ENCODE assay signal across 11 cellular contexts in the genomic region with DNA sequence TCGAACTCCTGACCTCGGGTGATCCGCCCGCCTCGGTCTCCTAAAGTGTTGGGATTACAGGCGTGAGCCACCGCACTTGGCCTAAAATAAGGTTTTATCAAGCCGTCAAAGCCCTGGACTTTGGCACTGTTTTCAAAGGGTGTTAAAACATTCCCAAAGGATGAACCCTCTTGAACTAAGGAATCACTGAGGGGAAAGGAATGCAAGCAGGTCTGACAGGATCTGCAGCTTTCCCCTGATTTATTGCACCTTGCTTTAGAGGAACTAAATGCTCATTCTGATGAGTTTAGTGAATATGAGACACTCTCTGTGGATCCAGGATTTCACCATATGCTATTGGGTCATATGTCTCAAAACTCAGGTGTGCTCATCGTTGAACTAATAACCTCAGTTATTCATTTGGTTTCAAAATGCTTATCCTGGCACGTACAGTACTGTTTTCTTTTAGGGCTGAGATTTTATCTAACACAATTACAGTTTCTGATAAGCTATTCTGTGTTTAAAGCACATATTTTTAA.
DNase-seq lines count a peak whose midpoint lies in the region; ATAC-seq and TF ChIP-seq lines count a peak whose summit lies in the region.
"Had no signal": no experiment of that assay in that cellular context is flagged by ENCODE, and none has a peak within 500 bp of the region (broad histone marks: within the 10 kb centered on the region; RNA-seq: fewer than 3 reads in every experiment).

No MANE protein-coding gene starts in this region.

- peak; percentile 77 for DNase-seq in DMS53 (lab: John Stamatoyannopoulos, UW)
- DNase-seq in M059J (ENCODE audit: low read depth) = peak; percentile 93
- DNase-seq in epithelial cell of esophagus (ENCODE audit: low read depth) = peak; percentile 99
- peak; percentile 85 for DNase-seq in mucosa of gallbladder (ENCODE audit: low spot score)
- DNase-seq in tibial nerve (ENCODE audit: low spot score in 2 of 2) = no peak
- DNase-seq in stimulated activated CD4-positive, alpha-beta T cell treated with anti-CD3 and anti-CD28 coated beads, Interleukin-4, amount 100 ng/mL, for 4 hours = no peak
- no peak for DNase-seq in NCI-H446 (lab: John Stamatoyannopoulos, UW)
- DNase-seq: activated CD4-positive, alpha-beta T cell treated with anti-CD3 and anti-CD28 coated beads, Interleukin-2, amount 50 U/mL, for 48 hours; C1 segment of cervical spinal cord; left cardiac atrium had no signal

- TF ChIP-seq CTCF in epithelial cell of esophagus (IDR thresholded peaks at IDR 0.05; ENCODE audit: insufficient read depth, low read depth, low read length, missing control alignments) = no peak
- TF ChIP-seq CTCF in tibial nerve (IDR thresholded peaks at IDR 0.05) = no peak

- no peaks in the 10 kb centered on the region for H3K36me3 ChIP-seq in tibial nerve

- TF ChIP-seq EP300 in tibial nerve (IDR thresholded peaks at IDR 0.05) = peak in 1 of 2 donors; percentile 39

- no peak for TF ChIP-seq POLR2A in tibial nerve (IDR thresholded peaks at IDR 0.05)

- no peak for ATAC-seq in HG03520 (IDR thresholded peaks at IDR 0.05; ENCODE audit: unreplicated experiment)

- WGBS in tibial nerve, 2 donors = 82 to 90% methylated on average over 10 of the region's 10 CpGs

- H3K9me3 ChIP-seq in tibial nerve = no peaks in the 10 kb centered on the region

- H3K4me3 ChIP-seq in epithelial cell of esophagus (ENCODE audit: low read length) = no peak overlapping the region
- no peak overlapping the region for H3K4me3 ChIP-seq in tibial nerve

- peaks cover 0 to 35% (median 10%) of the 10 kb centered on the region in 4 donors for H3K4me1 ChIP-seq in tibial nerve

- H3K27ac ChIP-seq in tibial nerve = no peak overlapping the region

- no peaks in the 10 kb centered on the region for H3K27me3 ChIP-seq in tibial nerve

Comparison
In these comparisons a context has a peak if more than half of its experiments do, and no peak if none do; other contexts are left out.
1. DNase-seq: peak in DMS53 (single experiment), M059J (single experiment), epithelial cell of esophagus (single experiment) and mucosa of gallbladder (single experiment); none in tibial nerve (0 of 2), stimulated activated CD4-positive, alpha-beta T cell treated with anti-CD3 and anti-CD28 coated beads, Interleukin-4, amount 100 ng/mL, for 4 hours (0 of 2) and NCI-H446 (0 of 2).